ENCODE assay signal across 2 cellular contexts in the genomic region with DNA sequence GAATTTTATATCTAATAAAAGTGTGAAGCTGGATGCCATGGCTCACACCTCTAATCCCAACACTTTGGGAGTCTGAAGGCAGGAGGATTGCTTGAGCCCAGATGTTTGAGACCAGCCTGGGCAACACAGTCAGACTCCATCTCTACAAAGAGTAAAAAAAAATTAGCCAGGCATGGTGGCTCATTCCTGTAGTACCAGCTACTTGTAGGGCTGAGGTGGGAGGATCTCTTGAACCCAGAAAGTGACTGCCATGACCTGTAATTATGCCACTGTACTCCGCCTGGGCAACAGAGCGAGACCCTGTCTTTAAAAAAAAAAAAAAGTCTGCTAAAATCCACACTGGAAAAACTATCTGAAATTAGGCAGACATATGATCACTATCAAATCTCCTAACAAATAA.
TF ChIP-seq lines count a peak whose summit lies in the region.

No MANE protein-coding gene starts in this region.

TF ChIP-seq in IMR-90, 13 proteins besides CTCF, POLR2A, EP300 and RAD21:
- no peak for TF ChIP-seq SMC3 (IDR thresholded peaks at IDR 0.05; ENCODE audit: low read depth, low read length)
- no peak for TF ChIP-seq RFX5 (IDR thresholded peaks at IDR 0.05; ENCODE audit: low read depth, low read length)
- TF ChIP-seq ELK1 (IDR thresholded peaks at IDR 0.05; ENCODE audit: borderline replicate concordance, low read depth, low read length) = no peak
- no peak for TF ChIP-seq BHLHE40 (IDR thresholded peaks at IDR 0.05; ENCODE audit: low read depth, low read length)
- TF ChIP-seq MXI1 (IDR thresholded peaks at IDR 0.05; ENCODE audit: borderline replicate concordance, low read depth, low read length) = no peak
- TF ChIP-seq FOS (IDR thresholded peaks at IDR 0.05; ENCODE audit: low read depth, low read length) = no peak
- no peak for TF ChIP-seq RCOR1 (IDR thresholded peaks at IDR 0.05; ENCODE audit: insufficient replicate concordance, low read length)
- no peak for TF ChIP-seq CHD1 (IDR thresholded peaks at IDR 0.05; ENCODE audit: low read depth, low read length)
- TF ChIP-seq CEBPB (IDR thresholded peaks at IDR 0.05; ENCODE audit: low read depth, low read length) = no peak
- TF ChIP-seq MAZ (IDR thresholded peaks at IDR 0.05; ENCODE audit: borderline replicate concordance, low read depth, low read length) = no peak
- TF ChIP-seq, protein P1, sequence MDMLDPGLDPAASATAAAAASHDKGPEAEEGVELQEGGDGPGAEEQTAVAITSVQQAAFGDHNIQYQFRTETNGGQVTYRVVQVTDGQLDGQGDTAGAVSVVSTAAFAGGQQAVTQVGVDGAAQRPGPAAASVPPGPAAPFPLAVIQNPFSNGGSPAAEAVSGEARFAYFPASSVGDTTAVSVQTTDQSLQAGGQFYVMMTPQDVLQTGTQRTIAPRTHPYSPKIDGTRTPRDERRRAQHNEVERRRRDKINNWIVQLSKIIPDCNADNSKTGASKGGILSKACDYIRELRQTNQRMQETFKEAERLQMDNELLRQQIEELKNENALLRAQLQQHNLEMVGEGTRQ (IDR thresholded peaks at IDR 0.05; ENCODE audit: low read depth, low read length) = no peak
- TF ChIP-seq NFE2L2 (IDR thresholded peaks at IDR 0.05; ENCODE audit: low read depth, low read length) = no peak
- TF ChIP-seq MAFK (IDR thresholded peaks at IDR 0.05; ENCODE audit: low read depth, low read length) = no peak
TF ChIP-seq in IMR-90: peak in this region for 0.

TF ChIP-seq in H1, 55 proteins besides CTCF, POLR2A, EP300 and RAD21:
- TF ChIP-seq CBX5 (IDR thresholded peaks at IDR 0.05; ENCODE audit: low read depth, low read length) = no peak
- TF ChIP-seq KDM1A (IDR thresholded peaks at IDR 0.05; ENCODE audit: borderline replicate concordance, low read length) = 0 out of 2 replicates have a peak, but pooled peaks have one; percentile 55
